In the genomic region with DNA sequence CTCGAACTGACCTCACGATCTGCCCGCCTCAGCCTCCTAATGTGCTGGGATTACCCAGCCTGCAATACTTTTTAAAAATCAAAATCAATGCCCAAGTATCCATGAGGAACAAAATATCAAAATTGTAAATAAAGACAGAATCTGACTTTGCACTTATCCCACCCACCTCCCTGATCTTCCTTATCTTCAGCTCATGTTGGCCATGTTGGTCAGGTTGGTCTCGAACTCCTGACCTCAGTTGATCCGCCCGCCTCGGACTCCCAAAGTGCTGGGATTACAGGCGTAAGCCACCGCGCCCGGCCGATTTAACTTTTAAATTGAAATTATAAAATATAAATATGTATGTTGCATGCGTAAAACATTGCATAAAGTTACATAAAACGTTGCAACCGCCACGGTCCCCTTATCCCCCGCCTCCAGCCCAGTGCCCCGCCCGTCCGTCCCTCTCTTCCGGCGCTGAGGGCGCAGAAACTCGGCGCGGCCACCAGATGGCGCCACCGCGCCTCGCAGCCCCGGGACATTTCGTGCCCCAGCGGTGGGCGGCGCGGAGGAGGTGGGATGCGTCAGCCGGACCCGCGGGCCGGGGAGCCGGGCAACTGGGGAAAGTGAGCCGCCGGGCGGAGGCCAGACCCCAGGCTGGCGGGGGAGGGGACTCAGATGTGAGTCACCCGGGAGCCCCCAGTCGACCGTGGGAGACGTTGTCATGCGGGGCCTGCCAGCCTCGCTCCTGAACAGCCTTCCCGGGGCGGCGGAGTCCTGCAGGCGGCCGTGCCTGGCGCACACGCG, we compare ENCODE assay signal across 8 cellular contexts. TPM values are rescaled to one million over a fixed set of nuclear protein-coding genes. Genes with fewer than 3 reads are reported as not detected.
DNase-seq lines count a peak whose midpoint lies in the region; ATAC-seq and TF ChIP-seq lines count a peak whose summit lies in the region.

No MANE protein-coding gene starts in this region.

- TF ChIP-seq POLR2A in GM18505 (IDR thresholded peaks at IDR 0.05; ENCODE audit: borderline replicate concordance, extremely low read depth, insufficient read depth, insufficient read length), result no peak

- DNase-seq in 8988T (peak; percentile 67), HL-60 (ENCODE audit: low read depth in 1 of 2, low spot score in 1 of 2) (peak; percentile 75 to 81), OCI-LY7 (ENCODE audit: low spot score) (peak; percentile 90)
- peak; percentile 91 for DNase-seq in activated T-cell treated with anti-CD3 and anti-CD28 coated beads, Interleukin-2, amount 50 U/mL, for 1 hour
- peak; percentile 95 for DNase-seq in stimulated activated CD8-positive, alpha-beta memory T cell treated with anti-CD3 and anti-CD28 coated beads, Interleukin-4, amount 100 ng/mL, for 48 hours

- POLR2A ChIA-PET in OCI-LY7 (lab: Charles Lee), result interaction anchor here (1.0 to 1.6 kb wide), 3 partner anchors 137 to 186 kb away, joined by 3 to 5 read pairs (median 3); no protein-coding TSS in a partner anchor

- H3K4me1 ChIP-seq in OCI-LY7 (ENCODE audit: insufficient read depth, low read length, poor library complexity, severe bottlenecking) (peaks cover 35% of the 10 kb centered on the region), esophagus (ENCODE audit: control insufficient read depth in 2 of 2, insufficient read depth in 2 of 2, low read length in 1 of 2) (peaks cover 0 to 5% of the 10 kb centered on the region in 2 donors), muscle layer of colon (ENCODE audit: insufficient read depth, low read length) (peaks cover 16% of the 10 kb centered on the region)

- H3K4me3 ChIP-seq in HL-60 (replicated peaks; ENCODE audit: insufficient read depth, low read length), result peak overlapping the region; percentile 44
- peak overlapping the region; percentile 97 for H3K4me3 ChIP-seq in OCI-LY7 (ENCODE audit: low read depth, low read length, poor library complexity, severe bottlenecking)
- H3K4me3 ChIP-seq in esophagus (ENCODE audit: low read depth in 1 of 2, low read length in 2 of 2), result peak overlapping the region; percentile 57 to 91
- H3K4me3 ChIP-seq in muscle layer of colon (ENCODE audit: low read depth in 1 of 2, low read length in 2 of 2), result peak overlapping the region; percentile 31 to 63

- H3K36me3 ChIP-seq in OCI-LY7 (ENCODE audit: insufficient read depth, low read length), result peaks cover 17% of the 10 kb centered on the region
- H3K36me3 ChIP-seq in esophagus (ENCODE audit: control insufficient read depth in 2 of 2, insufficient read depth in 2 of 2, low read length in 1 of 2), result no peaks in the 10 kb centered on the region
- no peaks in the 10 kb centered on the region for H3K36me3 ChIP-seq in muscle layer of colon (ENCODE audit: insufficient read depth, low read length)

- ATAC-seq in GM18505 (IDR thresholded peaks at IDR 0.05; ENCODE audit: unreplicated experiment), result peak; percentile 38

- H3K9me3 ChIP-seq in OCI-LY7 (ENCODE audit: low read length) (no peaks in the 10 kb centered on the region), esophagus (ENCODE audit: control insufficient read depth in 2 of 2, insufficient read depth in 1 of 2, low read depth in 1 of 2, low read length in 1 of 2) (no peaks in the 10 kb centered on the region), muscle layer of colon (ENCODE audit: low read length) (no peaks in the 10 kb centered on the region)

- WGBS in esophagus, 2 donors, result 5 to 6% methylated on average over 58 to 60 of the region's 60 CpGs

- no TSS peak for BruUV-seq in OCI-LY7 (replicated peaks; lab: Mats Ljungman, UMichigan)

- H3K9me2 ChIP-seq in OCI-LY7 (ENCODE audit: insufficient read depth, low read length), result no peaks in the 10 kb centered on the region

- CTCF ChIA-PET in OCI-LY7 (lab: Charles Lee; ENCODE audit: unreplicated experiment), result interaction anchor here (0.9 kb wide), 1 partner anchor 136 kb away, joined by 5 read pairs; no protein-coding TSS in a partner anchor

- peak overlapping the region; percentile 9 for H3K9ac ChIP-seq in muscle layer of colon (ENCODE audit: low read length)

- peak overlapping the region; percentile 34; the same call in 1 of the 2 replicates for H2AFZ ChIP-seq in OCI-LY7 (ENCODE audit: low read length)

- peaks cover 24% of the 10 kb centered on the region for H3K79me2 ChIP-seq in OCI-LY7 (ENCODE audit: insufficient read depth, low read depth, low read length)

- no peaks in the 10 kb centered on the region for H3K27me3 ChIP-seq in HL-60 (ENCODE audit: insufficient read depth, poor library complexity, severe bottlenecking)
- H3K27me3 ChIP-seq in esophagus (ENCODE audit: control insufficient read depth in 1 of 2, insufficient read depth in 2 of 2, low read length in 2 of 2), result no peaks in the 10 kb centered on the region
- no peaks in the 10 kb centered on the region for H3K27me3 ChIP-seq in muscle layer of colon (ENCODE audit: control insufficient read depth in 1 of 2, insufficient read depth in 2 of 2, low read length in 2 of 2)

- H3K4me2 ChIP-seq in OCI-LY7 (ENCODE audit: low read length), result peak overlapping the region; percentile 88

- peak; percentile 50 for TF ChIP-seq CTCF in HL-60 (IDR thresholded peaks at IDR 0.05; ENCODE audit: insufficient read depth, low read length)
- TF ChIP-seq CTCF in OCI-LY7 (conservative IDR thresholded peaks at IDR 0.05; ENCODE audit: low read length), result peak; percentile 91

- H3K27ac ChIP-seq in HL-60 (replicated peaks), result peak overlapping the region; percentile 37; the same call in 1 of the 2 replicates
- peak overlapping the region; percentile 67 for H3K27ac ChIP-seq in OCI-LY7 (ENCODE audit: low read depth, low read length, poor library complexity, severe bottlenecking)
- H3K27ac ChIP-seq in esophagus (ENCODE audit: low read depth in 2 of 2, low read length in 1 of 2), result peak overlapping the region; percentile 86 to 87
- H3K27ac ChIP-seq in muscle layer of colon (ENCODE audit: low read depth, low read length), result peak overlapping the region; percentile 96

- intact Hi-C loops in OCI-LY7 (cut with micrococcal nuclease; ENCODE audit: unreplicated experiment), result loop anchor here (1.0 to 10.0 kb wide), 7 partner anchors 17 to 270 kb away; a partner anchor contains a TSS

- H4K20me1 ChIP-seq in OCI-LY7 (ENCODE audit: insufficient read depth, low read length), result 0 out of 2 replicates have a peak, but pooled peaks cover 4% of the 10 kb centered on the region

RNA-seq across cellular contexts. Expression of a gene that starts 1.5 kb away (rescaled TPM):
- total RNA-seq in OCI-LY7 (2014; rRNA removed; shearing (Covaris generic)), result 98.4 and 102 TPM in 2 replicates
- 36.5 and 40.5 TPM in 2 replicates for total RNA-seq in OCI-LY7 (2022)
- polyA plus RNA-seq in esophagus, result 10 to 100 TPM; 37.6 to 62.6 TPM

RNA-seq across cellular contexts. Expression of a gene that starts 17.7 kb away (rescaled TPM):
- 141 and 150 TPM in 2 replicates for total RNA-seq in OCI-LY7 (2014; rRNA removed; shearing (Covaris generic))
- total RNA-seq in OCI-LY7 (2022), result 113 and 117 TPM in 2 replicates
- polyA plus RNA-seq in esophagus, result 10 to 100 TPM; 23.2 to 32.3 TPM

RNA-seq across cellular contexts. Expression of a gene that starts 47.0 kb away (rescaled TPM):
- 55.4 and 60.0 TPM in 2 replicates for total RNA-seq in OCI-LY7 (2014; rRNA removed; shearing (Covaris generic))
- 95.3 and 120 TPM in 2 replicates for total RNA-seq in OCI-LY7 (2022)
- polyA plus RNA-seq in esophagus, result 10 to 100 TPM; 52.0 to 86.8 TPM

Comparison
In these comparisons a context has a peak if more than half of its experiments do, and no peak if none do; other contexts are left out.
1. Peak in every context shown above with its lines: DNase-seq, ATAC-seq, H3K4me3 ChIP-seq and H3K27ac ChIP-seq.
2. H3K27ac ChIP-seq: peak in every context shown above with its lines; median percentile 96 in muscle layer of colon; 86 in esophagus; 67 in OCI-LY7; 37 in HL-60.
3. H3K4me3 ChIP-seq: peak in every context shown above with its lines; median percentile 97 in OCI-LY7; 74 in esophagus; 47 in muscle layer of colon; 44 in HL-60.